ENCODE assay signal across 7 cellular contexts in the genomic region with DNA sequence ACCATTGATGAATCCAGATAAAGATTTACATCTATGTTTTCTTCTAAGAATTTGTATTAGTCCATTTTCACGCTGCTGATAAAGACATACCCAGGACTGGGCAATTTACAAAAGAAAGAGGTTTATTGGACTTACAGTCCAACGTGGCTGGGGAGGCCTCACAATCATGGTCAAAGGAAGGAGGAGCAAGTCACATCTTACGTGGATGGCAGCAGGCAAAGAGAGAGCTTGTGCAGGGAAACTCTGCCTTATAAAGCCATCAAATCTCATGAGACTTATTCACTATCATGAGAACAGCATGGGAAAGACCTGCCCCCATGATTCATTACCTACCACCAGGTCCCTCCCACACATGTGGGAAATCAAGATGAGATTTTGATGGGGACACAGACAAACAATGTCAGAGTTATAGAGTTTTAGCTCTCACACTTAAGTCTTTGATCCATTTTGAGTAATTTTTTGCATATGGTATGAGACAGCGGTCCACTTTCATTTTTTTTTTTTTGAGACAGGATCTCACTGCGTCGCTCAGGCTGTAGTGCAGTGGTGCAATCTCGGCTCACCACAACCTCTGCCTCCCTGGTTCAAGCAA. TPM values are rescaled to one million over a fixed set of nuclear protein-coding genes. Genes with fewer than 3 reads are reported as not detected.
A peak's percentile ranks its signal among the peaks of the same experiment; 100 is the strongest.
DNase-seq lines count a peak whose midpoint lies in the region; ATAC-seq, FAIRE-seq and TF ChIP-seq lines count a peak whose summit lies in the region.
"Not testable (repeated sequence)": the region's sequence is repeated elsewhere in the genome, so short reads cannot be mapped to it uniquely, and the experiment has no call there.

No MANE protein-coding gene starts in this region.

- TF ChIP-seq POLR2A in K562 (conservative IDR thresholded peaks at IDR 0.05); HepG2 (IDR thresholded peaks at IDR 0.05; ENCODE audit: insufficient read depth in 1 of 2, low read depth in 2 of 2, low read length in 2 of 2); spleen (IDR thresholded peaks at IDR 0.05); suprapubic skin (IDR thresholded peaks at IDR 0.05): not testable (repeated sequence)

- not testable (repeated sequence) for H3K27ac Mint-ChIP-seq in activated CD4-positive, alpha-beta T cell treated with anti-CD3 and anti-CD28 coated beads for 36 hours; activated T-helper 17 cell treated with anti-CD3 and anti-CD28 coated beads, Interleukin-2, amount 50 U/mL, for 72 hours

- TF ChIP-seq CTCF in K562 (IDR thresholded peaks at IDR 0.05 in 2 of 3, conservative IDR thresholded peaks at IDR 0.05 in 1 of 3; ENCODE audit: insufficient read depth in 2 of 3, low read depth in 1 of 3, low read length in 3 of 3); HepG2 (CRISPR knock-in tag; IDR thresholded peaks at IDR 0.05); spleen (IDR thresholded peaks at IDR 0.05 in 8 of 11, conservative IDR thresholded peaks at IDR 0.05 in 3 of 11); suprapubic skin (IDR thresholded peaks at IDR 0.05): not testable (repeated sequence)

- 63% methylated on average over 7 of the region's 7 CpGs for WGBS in K562 (ENCODE audit: insufficient coverage, low coverage, missing lambda C conversion rate)
- WGBS in HepG2 (ENCODE audit: low lambda C conversion rate), result 68% methylated on average over 7 of the region's 7 CpGs
- 81 to 92% (median 82%) methylated on average over 7 of the region's 7 CpGs for WGBS in spleen, 5 donors
- WGBS in suprapubic skin, result 85% methylated on average over 7 of the region's 7 CpGs

- intact Hi-C loops in activated CD4-positive, alpha-beta T cell treated with anti-CD3 and anti-CD28 coated beads for 36 hours (cut with DNase I, micrococcal nuclease); K562 (cut with micrococcal nuclease); cardiac septum (cut with DNase I); HepG2 (cut with micrococcal nuclease; ENCODE audit: unreplicated experiment); spleen (cut with DNase I; ENCODE audit: low total_unique reads): not testable (repeated sequence)

- H3K79me2 ChIP-seq in K562 (ENCODE audit: control insufficient read depth, insufficient read depth, low read length); HepG2 (ENCODE audit: insufficient read depth, low read length): not testable (repeated sequence)

- not testable (repeated sequence) for H3K27me3 Mint-ChIP-seq in activated CD4-positive, alpha-beta T cell treated with anti-CD3 and anti-CD28 coated beads for 36 hours; activated T-helper 17 cell treated with anti-CD3 and anti-CD28 coated beads, Interleukin-2, amount 50 U/mL, for 72 hours

- not testable (repeated sequence) for H2AFZ ChIP-seq in K562 (ENCODE audit: low read depth, low read length); HepG2 (ENCODE audit: low read length)

- peak; percentile 39 for ATAC-seq in activated CD4-positive, alpha-beta T cell treated with anti-CD3 and anti-CD28 coated beads for 36 hours
- peak; percentile 66 for ATAC-seq in activated T-helper 17 cell treated with anti-CD3 and anti-CD28 coated beads, Interleukin-2, amount 50 U/mL, for 72 hours (replicated peaks)
- not testable (repeated sequence) for ATAC-seq in K562, HepG2

- not testable (repeated sequence) for TF ChIP-seq EP300 in K562 (IDR thresholded peaks at IDR 0.05; ENCODE audit: low read length); HepG2 (IDR thresholded peaks at IDR 0.05; ENCODE audit: low read depth in 2 of 2, low read length in 2 of 2); HepG2 (CRISPR knock-in tag; IDR thresholded peaks at IDR 0.05; ENCODE audit: borderline replicate concordance); suprapubic skin (IDR thresholded peaks at IDR 0.05)

- BruUV-seq in K562 (replicated peaks; lab: Mats Ljungman, UMichigan); HepG2 (replicated peaks; lab: Mats Ljungman, UMichigan): not testable (repeated sequence)

- not testable (repeated sequence) for H3K36me3 Mint-ChIP-seq in activated CD4-positive, alpha-beta T cell treated with anti-CD3 and anti-CD28 coated beads for 36 hours (ENCODE audit: low read depth); activated T-helper 17 cell treated with anti-CD3 and anti-CD28 coated beads, Interleukin-2, amount 50 U/mL, for 72 hours (ENCODE audit: low read depth)

- H3K4me3 Mint-ChIP-seq in activated CD4-positive, alpha-beta T cell treated with anti-CD3 and anti-CD28 coated beads for 36 hours; activated T-helper 17 cell treated with anti-CD3 and anti-CD28 coated beads, Interleukin-2, amount 50 U/mL, for 72 hours: not testable (repeated sequence)

- not testable (repeated sequence) for H3K36me3 ChIP-seq in K562 (ENCODE audit: control insufficient read depth, insufficient read depth, low read length); HepG2 (replicated peaks in 1 of 2; ENCODE audit: control insufficient read depth in 1 of 2, insufficient read depth in 2 of 2, low read length in 2 of 2); spleen; suprapubic skin

- H3K4me1 ChIP-seq in K562 (replicated peaks in 1 of 2; ENCODE audit: control insufficient read depth in 2 of 2, insufficient read depth in 2 of 2, low read length in 2 of 2), result peaks cover 5 to 13% of the 10 kb centered on the region in 2 experiments
- H3K4me1 ChIP-seq in HepG2 (ENCODE audit: insufficient read depth, low read length); spleen; suprapubic skin: not testable (repeated sequence)

- not testable (repeated sequence) for TF ChIP-seq RAD21 in K562 (CRISPR knock-in tag; conservative IDR thresholded peaks at IDR 0.05 in 1 of 2, IDR thresholded peaks at IDR 0.05 in 1 of 2); HepG2 (CRISPR knock-in tag; IDR thresholded peaks at IDR 0.05)

- not testable (repeated sequence) for FAIRE-seq in K562 (lab: Jason Lieb, UNC); HepG2 (lab: Jason Lieb, UNC)

- H3K27ac ChIP-seq in K562 (ENCODE audit: extremely low read depth, low read depth, low read length); HepG2 (ENCODE audit: extremely low read length, insufficient read depth, low read length); spleen; suprapubic skin: not testable (repeated sequence)

- H3K9me3 Mint-ChIP-seq in activated CD4-positive, alpha-beta T cell treated with anti-CD3 and anti-CD28 coated beads for 36 hours (ENCODE audit: low read depth); activated T-helper 17 cell treated with anti-CD3 and anti-CD28 coated beads, Interleukin-2, amount 50 U/mL, for 72 hours: not testable (repeated sequence)

- not testable (repeated sequence) for DNase-seq in activated CD4-positive, alpha-beta T cell treated with anti-CD3 and anti-CD28 coated beads for 36 hours; K562 (ENCODE audit: extremely low read depth in 1 of 4, low spot score in 3 of 4); HepG2 (ENCODE audit: low spot score)
- DNase-seq in cardiac septum (ENCODE audit: low spot score) (peak; percentile 22), spleen (peak; percentile 22), suprapubic skin (ENCODE audit: low spot score in 2 of 2) (peak; percentile 7 to 16)

- not testable (repeated sequence) for H4K20me1 ChIP-seq in K562 (replicated peaks; ENCODE audit: control insufficient read depth, insufficient read depth, low read length); HepG2 (ENCODE audit: insufficient read depth, low read length)

- POLR2A ChIA-PET in activated CD4-positive, alpha-beta T cell treated with anti-CD3 and anti-CD28 coated beads for 36 hours (lab: Charles Lee), result interaction anchor here (0.7 kb wide), 1 partner anchor 40 kb away, joined by 4 read pairs; no protein-coding TSS in a partner anchor
- POLR2A ChIA-PET in K562 (lab: Yijun Ruan, JAX), result not testable (repeated sequence)
- POLR2A ChIA-PET in HepG2 (lab: Yijun Ruan, JAX), result interaction anchor here (1.4 kb wide), 1 partner anchor 34 kb away, joined by 3 read pairs; no protein-coding TSS in a partner anchor

- in situ Hi-C loops in K562 (cut with MboI); HepG2 (cut with HindIII; ENCODE audit: extremely low pct_ligation_motif_present, low pct_unique_long_range_greater_than_20kb): not testable (repeated sequence)

- H3K27me3 ChIP-seq in K562 (ENCODE audit: control insufficient read depth in 2 of 2, insufficient read depth in 2 of 2, low read length in 2 of 2); HepG2 (ENCODE audit: control insufficient read depth in 1 of 2, insufficient read depth in 2 of 2, low read length in 2 of 2); spleen (replicated peaks in 1 of 7); suprapubic skin: not testable (repeated sequence)

- CTCF ChIA-PET in activated CD4-positive, alpha-beta T cell treated with anti-CD3 and anti-CD28 coated beads for 36 hours (lab: Charles Lee), result interaction anchor here (0.6 kb wide), 1 partner anchor 277 kb away, joined by 3 read pairs; no protein-coding TSS in a partner anchor
- CTCF ChIA-PET in K562 (lab: Yijun Ruan, JAX; ENCODE audit: low intra/inter-chr PET ratio); HepG2 (lab: Yijun Ruan, JAX; ENCODE audit: low intra/inter-chr PET ratio, low total read pairs): not testable (repeated sequence)

- not testable (repeated sequence) for H3K4me3 ChIP-seq in K562; HepG2 (replicated peaks in 1 of 3; ENCODE audit: insufficient read depth in 1 of 3, low read depth in 2 of 3, low read length in 3 of 3); spleen; suprapubic skin

- H3K4me2 ChIP-seq in K562 (ENCODE audit: insufficient read depth, low read length); HepG2 (ENCODE audit: low read depth, low read length): not testable (repeated sequence)

- H3K9ac ChIP-seq in K562 (ENCODE audit: insufficient read depth in 1 of 2, low read depth in 2 of 2, low read length in 2 of 2); HepG2 (ENCODE audit: insufficient read depth, low read depth, low read length): not testable (repeated sequence)

- H3K9me3 ChIP-seq in K562 (replicated peaks; ENCODE audit: control insufficient read depth, insufficient read depth, low read depth, low read length); HepG2 (ENCODE audit: low read length); spleen; suprapubic skin: not testable (repeated sequence)

- H3K9me1 ChIP-seq in K562 (ENCODE audit: control insufficient read depth, insufficient read depth, low read length), result not testable (repeated sequence)

- not testable (repeated sequence) for H3K4me1 Mint-ChIP-seq in activated CD4-positive, alpha-beta T cell treated with anti-CD3 and anti-CD28 coated beads for 36 hours; activated T-helper 17 cell treated with anti-CD3 and anti-CD28 coated beads, Interleukin-2, amount 50 U/mL, for 72 hours

RNA-seq across cellular contexts. Expression of gene JADE2, which starts 53.5 kb away (rescaled TPM):
- total RNA-seq in activated CD4-positive, alpha-beta T cell treated with anti-CD3 and anti-CD28 coated beads for 36 hours, result 10 to 100 TPM; 58.1 to 68.0 TPM
- 10 to 100 TPM; 75.3 to 93.3 TPM for total RNA-seq in activated T-helper 17 cell treated with anti-CD3 and anti-CD28 coated beads, Interleukin-2, amount 50 U/mL, for 72 hours
- total RNA-seq in K562 (2011; cell fraction: chromatin; rRNA removed; ENCODE audit: low replicate concordance), result 12.7 and 26.6 TPM in 2 replicates
- 12.9 and 14.5 TPM in 2 replicates for total RNA-seq in K562 (2011; cell fraction: nucleolus; rRNA removed)
- total RNA-seq in K562 (2011; cell fraction: nucleoplasm; rRNA removed), result 7.6 and 9.2 TPM in 2 replicates
- 14.5 and 22.8 TPM in 2 replicates for total RNA-seq in K562 (2014; rRNA removed)
- 6.9 and 8.3 TPM in 2 replicates for total RNA-seq in K562 (2014; rRNA removed; fragmentation: Illumina TruSeq; extraction: Trizol)
- 13.7 and 14.1 TPM in 2 replicates for total RNA-seq in K562 (2015; rRNA removed; fragmentation: Illumina TruSeq; extraction: Trizol)
- total RNA-seq in K562 (2021), result 22.2 and 23.3 TPM in 2 replicates
- 8.8 and 9.4 TPM in 2 replicates for polyA plus RNA-seq in K562 (2011; rRNA removed)
- 7.8 and 14.9 TPM in 2 replicates for polyA plus RNA-seq in K562 (2011; cell fraction: cytosol; rRNA removed)
- polyA plus RNA-seq in K562 (2011; cell fraction: nucleus; rRNA removed), result 10.6 and 18.6 TPM in 2 replicates
- 9.5 and 15.4 TPM in 2 replicates for polyA plus RNA-seq in K562 (2012)
- polyA plus RNA-seq in K562 (2014; fragmentation: Illumina TruSeq; extraction: Trizol), result 9.1 and 10.9 TPM in 2 replicates
- under 1 TPM; 0.50 to 0.55 TPM for polyA plus RNA-seq in K562 (2014; fragmentation: Nextera tagmentation; extraction: Ambion mirVana)
- polyA plus RNA-seq in K562 (2014; rRNA removed), result 6.0 and 10.8 TPM in 2 replicates
- 11.5 and 14.4 TPM in 2 replicates for polyA minus RNA-seq in K562 (2011; rRNA and poly(A)+ RNA removed)
- polyA minus RNA-seq in K562 (2011; cell fraction: cytosol; rRNA and poly(A)+ RNA removed), result 13.0 and 13.2 TPM in 2 replicates
- polyA minus RNA-seq in K562 (2011; cell fraction: nucleus; rRNA and poly(A)+ RNA removed), result 9.4 TPM in 2 replicates
- 25.7 TPM for total RNA-seq in cardiac septum
- 15.1 and 15.6 TPM in 2 replicates for total RNA-seq in HepG2 (2016; rRNA removed; fragmentation: Illumina TruSeq; extraction: Trizol)
- total RNA-seq in HepG2 (2016; cell fraction: cytosol; rRNA removed; fragmentation: Illumina TruSeq; extraction: Trizol; ENCODE audit: low read depth), result 3.9 and 4.4 TPM in 2 replicates
- total RNA-seq in HepG2 (2016; cell fraction: insoluble cytoplasmic fraction; rRNA removed; fragmentation: Illumina TruSeq; extraction: Trizol), result 15.7 and 16.4 TPM in 2 replicates
- 9.9 and 14.2 TPM in 2 replicates for total RNA-seq in HepG2 (2016; cell fraction: membrane; rRNA removed; fragmentation: Illumina TruSeq; extraction: Trizol)
- 10.7 and 11.7 TPM in 2 replicates for total RNA-seq in HepG2 (2016; cell fraction: nucleus; rRNA removed; fragmentation: Illumina TruSeq; extraction: Trizol)
- 7.5 and 9.1 TPM in 2 replicates for polyA plus RNA-seq in HepG2 (2011; rRNA removed)
- 6.2 and 7.4 TPM in 2 replicates for polyA plus RNA-seq in HepG2 (2011; cell fraction: cytosol; rRNA removed)
- 10.9 and 11.6 TPM in 2 replicates for polyA plus RNA-seq in HepG2 (2011; cell fraction: nucleus; rRNA removed)
- 5.4 and 7.6 TPM in 2 replicates for polyA plus RNA-seq in HepG2 (2012)
- 1.7 and 2.3 TPM in 2 replicates for polyA plus RNA-seq in HepG2 (2016; cell fraction: cytosol; fragmentation: Illumina TruSeq; extraction: Trizol; ENCODE audit: low read depth)
- 10.3 and 12.8 TPM in 2 replicates for polyA plus RNA-seq in HepG2 (2016; cell fraction: insoluble cytoplasmic fraction; fragmentation: Illumina TruSeq; extraction: Trizol; ENCODE audit: low read depth)
- polyA plus RNA-seq in HepG2 (2016; cell fraction: membrane; fragmentation: Illumina TruSeq; extraction: Trizol; ENCODE audit: low read depth), result 4.9 and 6.8 TPM in 2 replicates
- 12.5 and 13.5 TPM in 2 replicates for polyA plus RNA-seq in HepG2 (2016; cell fraction: nucleus; fragmentation: Illumina TruSeq; extraction: Trizol; ENCODE audit: insufficient read depth, low read depth)
- polyA minus RNA-seq in HepG2 (2011; rRNA and poly(A)+ RNA removed; ENCODE audit: low replicate concordance), result 17.4 and 97.1 TPM in 2 replicates
- 6.2 and 12.3 TPM in 2 replicates for polyA minus RNA-seq in HepG2 (2011; cell fraction: cytosol; rRNA and poly(A)+ RNA removed)
- 7.2 and 7.7 TPM in 2 replicates for polyA minus RNA-seq in HepG2 (2011; cell fraction: nucleus; rRNA and poly(A)+ RNA removed)
- 100 to 1,000 TPM in 3 of 7 donors, 10 to 100 TPM in 4; 85.9 to 131 (median 95.9) TPM for total RNA-seq in spleen
- polyA plus RNA-seq in spleen, result 10 to 100 TPM; 12.3 to 30.8 (median 14.8) TPM
- total RNA-seq in suprapubic skin, result 10 to 100 TPM; 31.4 to 62.1 (median 56.6) TPM
